ENCODE assay signal across 2 cellular contexts in the genomic region with DNA sequence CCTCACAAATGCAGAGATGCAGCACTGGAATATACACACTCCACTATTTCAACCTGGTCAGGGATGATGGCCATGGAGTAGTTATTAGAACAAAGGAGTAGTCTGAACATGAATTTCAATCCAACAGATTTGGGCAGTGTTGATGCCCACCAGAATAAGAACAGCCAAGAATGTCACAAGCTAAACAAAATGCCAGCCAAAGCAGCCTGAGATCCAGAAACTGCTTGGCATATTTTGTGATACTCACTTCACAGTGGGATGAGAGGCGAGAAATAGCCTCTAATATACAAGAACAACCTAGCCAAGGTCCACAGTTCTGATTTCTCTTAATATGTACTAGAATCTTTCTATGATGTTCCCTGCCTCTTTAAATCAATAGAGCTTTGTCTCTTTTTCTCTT.
TF ChIP-seq lines count a peak whose summit lies in the region.

No MANE protein-coding gene starts in this region.

TF ChIP-seq in IMR-90, 13 proteins besides CTCF, POLR2A, EP300 and RAD21:
- TF ChIP-seq, protein P1, sequence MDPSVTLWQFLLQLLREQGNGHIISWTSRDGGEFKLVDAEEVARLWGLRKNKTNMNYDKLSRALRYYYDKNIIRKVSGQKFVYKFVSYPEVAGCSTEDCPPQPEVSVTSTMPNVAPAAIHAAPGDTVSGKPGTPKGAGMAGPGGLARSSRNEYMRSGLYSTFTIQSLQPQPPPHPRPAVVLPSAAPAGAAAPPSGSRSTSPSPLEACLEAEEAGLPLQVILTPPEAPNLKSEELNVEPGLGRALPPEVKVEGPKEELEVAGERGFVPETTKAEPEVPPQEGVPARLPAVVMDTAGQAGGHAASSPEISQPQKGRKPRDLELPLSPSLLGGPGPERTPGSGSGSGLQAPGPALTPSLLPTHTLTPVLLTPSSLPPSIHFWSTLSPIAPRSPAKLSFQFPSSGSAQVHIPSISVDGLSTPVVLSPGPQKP (IDR thresholded peaks at IDR 0.05; ENCODE audit: borderline replicate concordance, low read depth, low read length) = no peak
- TF ChIP-seq NFE2L2 (IDR thresholded peaks at IDR 0.05; ENCODE audit: low read depth, low read length) (no peak), CEBPB (IDR thresholded peaks at IDR 0.05; ENCODE audit: low read depth, low read length) (no peak), RCOR1 (IDR thresholded peaks at IDR 0.05; ENCODE audit: insufficient replicate concordance, low read length) (no peak)
- TF ChIP-seq, protein P2, sequence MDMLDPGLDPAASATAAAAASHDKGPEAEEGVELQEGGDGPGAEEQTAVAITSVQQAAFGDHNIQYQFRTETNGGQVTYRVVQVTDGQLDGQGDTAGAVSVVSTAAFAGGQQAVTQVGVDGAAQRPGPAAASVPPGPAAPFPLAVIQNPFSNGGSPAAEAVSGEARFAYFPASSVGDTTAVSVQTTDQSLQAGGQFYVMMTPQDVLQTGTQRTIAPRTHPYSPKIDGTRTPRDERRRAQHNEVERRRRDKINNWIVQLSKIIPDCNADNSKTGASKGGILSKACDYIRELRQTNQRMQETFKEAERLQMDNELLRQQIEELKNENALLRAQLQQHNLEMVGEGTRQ (IDR thresholded peaks at IDR 0.05; ENCODE audit: low read depth, low read length) = no peak

TF ChIP-seq in neural cell, 6 proteins besides CTCF, POLR2A, EP300 and RAD21 (continued from another document):
- TF ChIP-seq, protein P3, sequence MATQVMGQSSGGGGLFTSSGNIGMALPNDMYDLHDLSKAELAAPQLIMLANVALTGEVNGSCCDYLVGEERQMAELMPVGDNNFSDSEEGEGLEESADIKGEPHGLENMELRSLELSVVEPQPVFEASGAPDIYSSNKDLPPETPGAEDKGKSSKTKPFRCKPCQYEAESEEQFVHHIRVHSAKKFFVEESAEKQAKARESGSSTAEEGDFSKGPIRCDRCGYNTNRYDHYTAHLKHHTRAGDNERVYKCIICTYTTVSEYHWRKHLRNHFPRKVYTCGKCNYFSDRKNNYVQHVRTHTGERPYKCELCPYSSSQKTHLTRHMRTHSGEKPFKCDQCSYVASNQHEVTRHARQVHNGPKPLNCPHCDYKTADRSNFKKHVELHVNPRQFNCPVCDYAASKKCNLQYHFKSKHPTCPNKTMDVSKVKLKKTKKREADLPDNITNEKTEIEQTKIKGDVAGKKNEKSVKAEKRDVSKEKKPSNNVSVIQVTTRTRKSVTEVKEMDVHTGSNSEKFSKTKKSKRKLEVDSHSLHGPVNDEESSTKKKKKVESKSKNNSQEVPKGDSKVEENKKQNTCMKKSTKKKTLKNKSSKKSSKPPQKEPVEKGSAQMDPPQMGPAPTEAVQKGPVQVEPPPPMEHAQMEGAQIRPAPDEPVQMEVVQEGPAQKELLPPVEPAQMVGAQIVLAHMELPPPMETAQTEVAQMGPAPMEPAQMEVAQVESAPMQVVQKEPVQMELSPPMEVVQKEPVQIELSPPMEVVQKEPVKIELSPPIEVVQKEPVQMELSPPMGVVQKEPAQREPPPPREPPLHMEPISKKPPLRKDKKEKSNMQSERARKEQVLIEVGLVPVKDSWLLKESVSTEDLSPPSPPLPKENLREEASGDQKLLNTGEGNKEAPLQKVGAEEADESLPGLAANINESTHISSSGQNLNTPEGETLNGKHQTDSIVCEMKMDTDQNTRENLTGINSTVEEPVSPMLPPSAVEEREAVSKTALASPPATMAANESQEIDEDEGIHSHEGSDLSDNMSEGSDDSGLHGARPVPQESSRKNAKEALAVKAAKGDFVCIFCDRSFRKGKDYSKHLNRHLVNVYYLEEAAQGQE (IDR thresholded peaks at IDR 0.05; ENCODE audit: borderline replicate concordance) = no peak
- no peak for TF ChIP-seq TAF1 (IDR thresholded peaks at IDR 0.05; ENCODE audit: low read depth)
- TF ChIP-seq EZH2 (IDR thresholded peaks at IDR 0.05; ENCODE audit: borderline replicate concordance, insufficient read depth, low read length, poor library complexity, severe bottlenecking) = no peak
- TF ChIP-seq SMC3 (conservative IDR thresholded peaks at IDR 0.05; ENCODE audit: poor library complexity) = no peak
- no peak for TF ChIP-seq POLR2AphosphoS5 (IDR thresholded peaks at IDR 0.05)
TF ChIP-seq in neural cell: peak in this region for 0.
